15 cellular contexts compared by ENCODE assay signal in the genomic region with DNA sequence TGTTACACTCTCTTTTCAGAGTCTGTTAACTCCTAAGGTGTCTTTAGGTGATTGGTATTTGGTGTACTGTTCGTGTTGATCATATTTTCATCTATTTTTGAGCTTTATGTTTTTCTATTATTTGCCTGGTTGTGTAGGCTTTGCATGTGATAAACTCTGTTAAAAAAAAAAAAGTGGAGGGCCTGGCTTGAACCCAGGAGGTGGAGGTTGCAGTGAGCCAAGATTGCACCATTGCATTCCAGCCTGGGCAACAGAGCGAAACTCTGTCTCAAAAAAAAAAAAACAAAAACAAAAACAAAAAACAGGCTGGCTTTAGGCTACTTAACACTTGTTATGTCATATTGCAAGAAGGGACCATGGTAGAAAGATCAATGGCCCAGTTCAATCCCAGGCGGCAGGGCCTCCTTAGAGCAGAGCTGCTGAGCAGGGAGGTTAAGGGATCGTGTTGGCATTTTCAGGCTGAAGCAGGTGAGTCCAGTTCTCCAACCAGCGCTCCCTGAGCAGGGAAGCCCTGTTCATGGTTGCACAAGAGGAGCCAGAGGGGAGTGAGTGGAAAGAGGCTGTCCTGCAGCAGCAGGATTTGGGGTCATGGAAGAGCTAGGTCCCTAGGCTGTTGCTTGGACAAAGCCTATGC. TPM values are rescaled to one million over a fixed set of nuclear protein-coding genes. Genes with fewer than 3 reads are reported as not detected.
A peak's percentile ranks its signal among the peaks of the same experiment; 100 is the strongest.
DNase-seq lines count a peak whose midpoint lies in the region; FAIRE-seq and TF ChIP-seq lines count a peak whose summit lies in the region.
"Had no signal": no experiment of that assay in that cellular context is flagged by ENCODE, and none has a peak within 500 bp of the region (broad histone marks: within the 10 kb centered on the region; RNA-seq: fewer than 3 reads in every experiment).

No MANE protein-coding gene starts in this region.

- H3K4ac ChIP-seq in H9 (ENCODE audit: low read depth, low read length) = no peak overlapping the region

- no peak overlapping the region for H3K4me2 ChIP-seq in H9 (ENCODE audit: insufficient read depth, insufficient read length, low read length)
- no peak overlapping the region for H3K4me2 ChIP-seq in OCI-LY7 (ENCODE audit: low read length)

- H2BK5ac ChIP-seq in H9 (ENCODE audit: insufficient read length, low read length) = no peak overlapping the region

- TF ChIP-seq POLR2A in sigmoid colon (IDR thresholded peaks at IDR 0.05) = no peak

- H3K4me3 ChIP-seq in kidney (ENCODE audit: low read length in 2 of 2) = no peak overlapping the region
- no peak overlapping the region for H3K4me3 ChIP-seq in sigmoid colon
- no peak overlapping the region for H3K4me3 ChIP-seq in OCI-LY7 (ENCODE audit: low read depth, low read length, poor library complexity, severe bottlenecking)
- H3K4me3 ChIP-seq: breast epithelium, PC-9 had no signal

- no peak overlapping the region for H2BK15ac ChIP-seq in H9 (ENCODE audit: low read depth, low read length)

- H3K9ac ChIP-seq in H9 (ENCODE audit: extremely low read depth, insufficient read length, low read length) = no peak overlapping the region
- peak overlapping the region in 1 of 2 donors; percentile 24 for H3K9ac ChIP-seq in kidney (ENCODE audit: low read length in 2 of 2)

- H2BK12ac ChIP-seq in H9 (ENCODE audit: insufficient read length, low read depth, low read length) = no peak overlapping the region

- peaks cover 3% of the 10 kb centered on the region; the same call in 1 of the 2 replicates for H3K79me2 ChIP-seq in H9 (ENCODE audit: insufficient read depth, low read length)
- H3K79me2 ChIP-seq in OCI-LY7 (ENCODE audit: insufficient read depth, low read depth, low read length) = no peaks in the 10 kb centered on the region

- H2BK20ac ChIP-seq in H9 (ENCODE audit: low read depth, low read length, poor library complexity, severe bottlenecking) = no peak overlapping the region

- FAIRE-seq in kidney (lab: Jason Lieb, UNC) = no peak
- FAIRE-seq: G401.6, GM18507 had no signal

- no peaks in the 10 kb centered on the region for H3K27me3 ChIP-seq in H9 (ENCODE audit: insufficient read depth, low read length)
- H3K27me3 ChIP-seq in sigmoid colon = no peaks in the 10 kb centered on the region
- H3K27me3 ChIP-seq: breast epithelium had no signal

- H3K36me3 ChIP-seq in kidney (ENCODE audit: control insufficient read depth in 1 of 2, insufficient read depth in 2 of 2, low read length in 2 of 2) (peaks cover 0 to 4% of the 10 kb centered on the region in 2 donors), sigmoid colon (peaks cover 0 to 30% (median 21%) of the 10 kb centered on the region in 4 donors), OCI-LY7 (ENCODE audit: insufficient read depth, low read length) (no peaks in the 10 kb centered on the region; the same call in 1 of the 2 replicates)
- H3K36me3 ChIP-seq: breast epithelium had no signal

- CTCF ChIA-PET in OCI-LY7 (lab: Charles Lee; ENCODE audit: unreplicated experiment) = no interaction called here

- intact Hi-C loops in kidney (cut with DNase I) = no loop called here
- intact Hi-C loops in sigmoid colon (cut with DNase I) = no loop called here
- intact Hi-C loops in OCI-LY7 (cut with micrococcal nuclease; ENCODE audit: unreplicated experiment) = no loop called here

- H3K79me1 ChIP-seq in H9 (ENCODE audit: insufficient read depth, low read depth, low read length, poor library complexity, severe bottlenecking) = no peaks in the 10 kb centered on the region

- H3K9me3 Mint-ChIP-seq in H9 (peaks cover 11 to 13% of the 10 kb centered on the region in 2 experiments; a peak in 3 of 5 replicates), chondrocyte (ENCODE audit: low read depth) (no peaks in the 10 kb centered on the region)
- H3K9me3 Mint-ChIP-seq: activated CD4-positive, alpha-beta T cell treated with anti-CD3 and anti-CD28 coated beads, Interleukin-2, amount 10 ng/mL, durations not matched to agents 24 days and 14 days had no signal

- no CpG with 5 or more reads among the region's 5 CpGs for WGBS in H9 (ENCODE audit: extremely low coverage, insufficient read length, low lambda C conversion rate)
- 91 to 94% methylated on average over 5 of the region's 5 CpGs for WGBS in sigmoid colon, 2 donors

- H4K5ac ChIP-seq in H9 (ENCODE audit: insufficient read length, low read depth, low read length) = no peak overlapping the region

- H3K9me3 ChIP-seq in H9 (ENCODE audit: control insufficient read depth, low read depth, low read length) = no peaks in the 10 kb centered on the region
- H3K9me3 ChIP-seq in kidney (ENCODE audit: control insufficient read depth in 1 of 2, low read length in 2 of 2) = no peaks in the 10 kb centered on the region
- no peaks in the 10 kb centered on the region for H3K9me3 ChIP-seq in sigmoid colon
- H3K9me3 ChIP-seq in OCI-LY7 (ENCODE audit: low read length) = no peaks in the 10 kb centered on the region
- H3K9me3 ChIP-seq: breast epithelium had no signal

- no peak overlapping the region for H4K91ac ChIP-seq in H9 (ENCODE audit: insufficient read length, low read depth, low read length)

- peaks cover 6 to 18% of the 10 kb centered on the region in 2 experiments; a peak in 3 of 4 replicates for H3K4me1 Mint-ChIP-seq in H9
- H3K4me1 Mint-ChIP-seq in chondrocyte (ENCODE audit: low read depth) = peaks cover 56% of the 10 kb centered on the region

- no peak overlapping the region for H2BK120ac ChIP-seq in H9 (ENCODE audit: low read depth, low read length, poor library complexity, severe bottlenecking)

- H4K20me1 ChIP-seq in H9 (ENCODE audit: control insufficient read depth, insufficient read depth, insufficient read length) (no peaks in the 10 kb centered on the region), OCI-LY7 (ENCODE audit: insufficient read depth, low read length) (peaks cover 4% of the 10 kb centered on the region; the same call in 1 of the 2 replicates)

- H3K27ac Mint-ChIP-seq in H9 = no peak overlapping the region; a peak in 2 of 7 replicates
- H3K27ac Mint-ChIP-seq in chondrocyte (ENCODE audit: unreplicated experiment) = peak overlapping the region; percentile 8
- H3K27ac Mint-ChIP-seq: activated CD4-positive, alpha-beta T cell treated with anti-CD3 and anti-CD28 coated beads, Interleukin-2, amount 10 ng/mL, durations not matched to agents 24 days and 14 days had no signal

- no peak overlapping the region for H3K18ac ChIP-seq in H9 (ENCODE audit: insufficient read length, low read depth, low read length)

- no peak overlapping the region for H3T11ph ChIP-seq in H9 (ENCODE audit: low read length)

- H3K23me2 ChIP-seq in H9 (ENCODE audit: insufficient read length, low read depth, low read length, poor library complexity, severe bottlenecking) = no peaks in the 10 kb centered on the region

- DNase-seq in H9 = peak; percentile 16
- no peak for DNase-seq in chondrocyte (ENCODE audit: low spot score)
- no peak for DNase-seq in kidney
- no peak for DNase-seq in sigmoid colon
- no peak for DNase-seq in NCI-H128 (lab: John Stamatoyannopoulos, UW; ENCODE audit: unreplicated experiment)
- no peak for DNase-seq in activated CD4-positive, alpha-beta T cell treated with anti-CD3 and anti-CD28 coated beads for 4 hours
- no peak for DNase-seq in central memory CD4-positive, alpha-beta T cell
- DNase-seq in OCI-LY7 (ENCODE audit: low spot score) = no peak
- DNase-seq: activated CD4-positive, alpha-beta T cell treated with anti-CD3 and anti-CD28 coated beads, Interleukin-2, amount 10 ng/mL, durations not matched to agents 24 days and 14 days; HCEC 1CT; NCI-H1048; PC-9 had no signal

- TF ChIP-seq CTCF in H9 (conservative IDR thresholded peaks at IDR 0.05) = no peak
- no peak for TF ChIP-seq CTCF in chondrocyte (IDR thresholded peaks at IDR 0.05)
- no peak for TF ChIP-seq CTCF in kidney (IDR thresholded peaks at IDR 0.05; ENCODE audit: borderline replicate concordance, extremely low read depth, insufficient read depth)
- no peak for TF ChIP-seq CTCF in sigmoid colon (IDR thresholded peaks at IDR 0.05)
- no peak for TF ChIP-seq CTCF in OCI-LY7 (conservative IDR thresholded peaks at IDR 0.05; ENCODE audit: low read length)

- H3K9me2 ChIP-seq in OCI-LY7 (ENCODE audit: insufficient read depth, low read length) = no peaks in the 10 kb centered on the region

- POLR2A ChIA-PET in OCI-LY7 (lab: Charles Lee) = no interaction called here

- H3K27ac ChIP-seq in H9 (ENCODE audit: insufficient read length, low read depth, low read length) (no peak overlapping the region), kidney (ENCODE audit: low read depth in 2 of 2, low read length in 2 of 2) (peak overlapping the region; percentile 81 to 88), sigmoid colon (peak overlapping the region; percentile 35 to 96 (median 81)), OCI-LY7 (ENCODE audit: low read depth, low read length, poor library complexity, severe bottlenecking) (no peak overlapping the region)
- H3K27ac ChIP-seq: PC-9 had no signal

- BruUV-seq in OCI-LY7 (replicated peaks; lab: Mats Ljungman, UMichigan) = no TSS peak

- H4K8ac ChIP-seq in H9 (replicated peaks; ENCODE audit: insufficient read length, low read depth, low read length) = no peak overlapping the region

- H3K56ac ChIP-seq in H9 (ENCODE audit: insufficient read length, low read depth, low read length) = no peak overlapping the region

- no peaks in the 10 kb centered on the region for H3K27me3 Mint-ChIP-seq in H9 (ENCODE audit: low read depth)
- H3K27me3 Mint-ChIP-seq in chondrocyte (ENCODE audit: low read depth) = no peaks in the 10 kb centered on the region
- H3K27me3 Mint-ChIP-seq: activated CD4-positive, alpha-beta T cell treated with anti-CD3 and anti-CD28 coated beads, Interleukin-2, amount 10 ng/mL, durations not matched to agents 24 days and 14 days had no signal

- no peak overlapping the region for H3K4me3 Mint-ChIP-seq in H9
- H3K4me3 Mint-ChIP-seq in chondrocyte (ENCODE audit: unreplicated experiment) = no peak overlapping the region
- H3K4me3 Mint-ChIP-seq: activated CD4-positive, alpha-beta T cell treated with anti-CD3 and anti-CD28 coated beads, Interleukin-2, amount 10 ng/mL, durations not matched to agents 24 days and 14 days had no signal

- no peak overlapping the region for H2AFZ ChIP-seq in H9 (ENCODE audit: low read length)
- H2AFZ ChIP-seq in OCI-LY7 (ENCODE audit: low read length) = no peak overlapping the region
- H2AFZ ChIP-seq: PC-9 had no signal

- H3K4me1 ChIP-seq in H9 (ENCODE audit: insufficient read depth, low read length) (no peaks in the 10 kb centered on the region), kidney (ENCODE audit: control insufficient read depth in 1 of 2, insufficient read depth in 1 of 2, low read depth in 1 of 2, low read length in 2 of 2) (peaks cover 26 to 28% of the 10 kb centered on the region in 2 donors), sigmoid colon (peaks cover 0 to 81% (median 75%) of the 10 kb centered on the region in 4 donors), OCI-LY7 (ENCODE audit: insufficient read depth, low read length, poor library complexity, severe bottlenecking) (no peaks in the 10 kb centered on the region)
- H3K4me1 ChIP-seq: breast epithelium had no signal

- H3K23ac ChIP-seq in H9 (ENCODE audit: insufficient read length, low read depth, low read length) = no peak overlapping the region

- no peak for TF ChIP-seq EP300 in sigmoid colon (IDR thresholded peaks at IDR 0.05)

- H3K36me3 Mint-ChIP-seq in H9 (ENCODE audit: insufficient read depth in 1 of 3, low read depth in 3 of 3) (peaks cover 33 to 39% (median 38%) of the 10 kb centered on the region in 3 experiments), chondrocyte (ENCODE audit: low read depth) (peaks cover 20% of the 10 kb centered on the region)

- H3K14ac ChIP-seq in H9 (ENCODE audit: insufficient read depth, low read length) = no peak overlapping the region

- no peak overlapping the region for H2AK5ac ChIP-seq in H9 (ENCODE audit: insufficient read length, low read length)

RNA-seq across cellular contexts. Expression of a gene that starts 8.5 kb away (rescaled TPM):
- total RNA-seq in H9 (2021) (46.9 TPM in 2 replicates), chondrocyte (130 to 171 TPM (median 170 TPM) in 3 replicates), kidney (176 TPM), sigmoid colon (100 to 1,000 TPM; 147 to 317 (median 226) TPM), OCI-LY7 (2022) (6.4 and 7.0 TPM in 2 replicates)
- polyA plus RNA-seq in kidney (ENCODE audit: insufficient read depth, low read depth, low replicate concordance) (50.9 TPM), sigmoid colon (100 to 1,000 TPM in 2 of 3 donors, 10 to 100 TPM in 1; 45.6 to 198 (median 163) TPM)
- 4.5 and 4.9 TPM in 2 replicates for total RNA-seq in OCI-LY7 (2014; rRNA removed; shearing (Covaris generic))

Comparison
In these comparisons a context has a peak if more than half of its experiments do, and no peak if none do; other contexts are left out.
1. H3K27ac ChIP-seq: peak in kidney (2 of 2) and sigmoid colon (4 of 4); none in H9 (single experiment) and OCI-LY7 (single experiment).